In the genomic region with DNA sequence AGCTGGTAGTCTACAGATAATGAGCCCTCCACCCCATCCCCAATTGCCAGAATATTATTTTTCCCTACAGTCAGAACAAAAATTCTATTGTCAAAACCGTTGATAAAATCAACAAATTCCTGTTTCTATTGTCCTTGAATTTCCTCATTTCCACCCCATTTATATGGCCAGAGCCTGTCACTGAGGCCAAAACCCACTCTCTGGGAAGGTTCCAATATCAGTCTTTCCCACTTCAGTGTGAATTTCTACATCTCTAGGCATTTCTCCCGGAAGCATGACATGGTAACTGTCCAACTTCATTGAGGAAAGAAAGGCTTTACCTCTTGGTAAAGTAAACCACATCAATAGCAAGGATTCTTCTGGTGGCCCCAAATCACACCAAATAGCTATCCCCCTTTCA, we compare ENCODE assay signal across 32 cellular contexts. TPM values are rescaled to one million over a fixed set of nuclear protein-coding genes. Genes with fewer than 3 reads are reported as not detected.
"Had no signal": no experiment of that assay in that cellular context is flagged by ENCODE, and none has a peak within 500 bp of the region (broad histone marks: within the 10 kb centered on the region; RNA-seq: fewer than 3 reads in every experiment).

No MANE protein-coding gene starts in this region.

- H3K9me3 Mint-ChIP-seq: activated CD4-positive, alpha-beta T cell treated with anti-CD3 and anti-CD28 coated beads, Interleukin-2, amount 10 ng/mL, durations not matched to agents 24 days and 14 days; activated CD8-positive, alpha-beta T cell treated with anti-CD3 and anti-CD28 coated beads for 36 hours; activated naive CD4-positive, alpha-beta T cell treated with anti-CD3 and anti-CD28 coated beads, Interleukin-2, amount 50 U/mL, for 24 hours; activated naive CD8-positive, alpha-beta T cell treated with anti-CD3 and anti-CD28 coated beads, Interleukin-2, amount 10 ng/mL, durations not matched to agents 7 days and 5 days; activated T-cell treated with anti-CD3 and anti-CD28 coated beads, Interleukin-2, amount 50 U/mL, for 72 hours; activated T-helper 2 cell treated with anti-CD3 and anti-CD28 coated beads, Interferon-gamma antibody, Interleukin-2, Interleukin-4, amounts not matched to agents 10 μg/mL and 5 μg/mL and 100 μg/mL, durations not matched to agents 14 hours and 24 hours and 36 hours had no signal

- H3K4me1 Mint-ChIP-seq: activated naive CD8-positive, alpha-beta T cell treated with anti-CD3 and anti-CD28 coated beads, Interleukin-2, amount 10 ng/mL, durations not matched to agents 7 days and 5 days had no signal

- H3K4me3 Mint-ChIP-seq: activated CD4-positive, alpha-beta T cell treated with anti-CD3 and anti-CD28 coated beads, Interleukin-2, amount 10 ng/mL, durations not matched to agents 24 days and 14 days; activated CD8-positive, alpha-beta T cell treated with anti-CD3 and anti-CD28 coated beads for 36 hours; activated naive CD4-positive, alpha-beta T cell treated with anti-CD3 and anti-CD28 coated beads, Interleukin-2, amount 50 U/mL, for 24 hours; activated naive CD8-positive, alpha-beta T cell treated with anti-CD3 and anti-CD28 coated beads, Interleukin-2, amount 10 ng/mL, durations not matched to agents 7 days and 5 days; activated T-cell treated with anti-CD3 and anti-CD28 coated beads, Interleukin-2, amount 50 U/mL, for 72 hours had no signal

- H3K36me3 Mint-ChIP-seq: activated naive CD4-positive, alpha-beta T cell treated with anti-CD3 and anti-CD28 coated beads, Interleukin-2, amount 50 U/mL, for 24 hours; activated naive CD8-positive, alpha-beta T cell treated with anti-CD3 and anti-CD28 coated beads, Interleukin-2, amount 10 ng/mL, durations not matched to agents 7 days and 5 days had no signal

- H3K36me3 ChIP-seq: ascending aorta, WERI-Rb-1 had no signal

- DNase-seq: activated CD4-positive, alpha-beta T cell treated with anti-CD3 and anti-CD28 coated beads, Interleukin-2, amount 10 ng/mL, durations not matched to agents 24 days and 14 days; activated CD4-positive, alpha-beta T cell treated with anti-CD3 and anti-CD28 coated beads, Interleukin-2, amount 50 U/mL, for 4 hours; activated CD8-positive, alpha-beta T cell treated with anti-CD3 and anti-CD28 coated beads for 36 hours; activated gamma-delta T cell; activated naive CD4-positive, alpha-beta T cell treated with Interleukin-2 at 50 U/mL for 16 hours; activated naive CD8-positive, alpha-beta T cell treated with anti-CD3 and anti-CD28 coated beads, Interleukin-2, amount 10 ng/mL, durations not matched to agents 7 days and 5 days; activated T-cell treated with anti-CD3 and anti-CD28 coated beads, Interleukin-2, amount 50 U/mL, for 1 hour; activated T-cell treated with anti-CD3 and anti-CD28 coated beads, Interleukin-2, amount 50 U/mL, for 72 hours; amygdala; MM.1S; MV-4-11; NCI-H1092; NCI-H1436 treated with DMSO at 0.1 percent for 48 hours; NCI-H1694 treated with DMSO at 0.1 percent for 48 hours; NCI-H2029; NCI-H345; NCI-H524 treated with DMSO at 0.1 percent for 48 hours; PC-9; SIG-M5; T-helper 1 cell; T1000; WERI-Rb-1 had no signal

- H3K27ac Mint-ChIP-seq: activated CD4-positive, alpha-beta T cell treated with anti-CD3 and anti-CD28 coated beads, Interleukin-2, amount 10 ng/mL, durations not matched to agents 24 days and 14 days; activated CD8-positive, alpha-beta T cell treated with anti-CD3 and anti-CD28 coated beads for 36 hours; activated naive CD4-positive, alpha-beta T cell treated with anti-CD3 and anti-CD28 coated beads, Interleukin-2, amount 50 U/mL, for 24 hours; activated naive CD8-positive, alpha-beta T cell treated with anti-CD3 and anti-CD28 coated beads, Interleukin-2, amount 10 ng/mL, durations not matched to agents 7 days and 5 days; activated T-cell treated with anti-CD3 and anti-CD28 coated beads, Interleukin-2, amount 50 U/mL, for 72 hours; activated T-helper 2 cell treated with anti-CD3 and anti-CD28 coated beads, Interferon-gamma antibody, Interleukin-2, Interleukin-4, amounts not matched to agents 10 μg/mL and 5 μg/mL and 100 μg/mL, durations not matched to agents 14 hours and 24 hours and 36 hours had no signal

- H3K4me3 ChIP-seq: ascending aorta, PC-9 had no signal

- ATAC-seq: activated CD8-positive, alpha-beta T cell treated with anti-CD3 and anti-CD28 coated beads for 36 hours; activated T-cell treated with anti-CD3 and anti-CD28 coated beads, Interleukin-2, amount 50 U/mL, for 72 hours; Right ventricle myocardium inferior had no signal

- H3K9me3 ChIP-seq: ascending aorta had no signal

- H3K27me3 ChIP-seq: ascending aorta had no signal

- H3K27ac ChIP-seq: ascending aorta, KMS-11, PC-9, RWPE1, WERI-Rb-1 had no signal

RNA-seq across cellular contexts. Expression of gene C2CD4A, which starts 41.6 kb away (rescaled TPM):
- total RNA-seq: activated naive CD8-positive, alpha-beta T cell treated with anti-CD3 and anti-CD28 coated beads, Interleukin-2, amount 10 ng/mL, durations not matched to agents 7 days and 5 days; activated T-helper 2 cell treated with anti-CD3 and anti-CD28 coated beads, Interferon-gamma antibody, Interleukin-2, Interleukin-4, amounts not matched to agents 10 μg/mL and 5 μg/mL and 100 μg/mL, durations not matched to agents 14 hours and 24 hours and 36 hours; ascending aorta; LHCN-M2; OCI-LY7; Right ventricle myocardium inferior; SK-MEL-5; T-helper 2 cell treated with Interferon-gamma antibody and Interleukin-4, amounts not matched to agents 100 ng/mL and 5 ng/mL, for 36 hours had no signal

RNA-seq across cellular contexts. Expression of gene C2CD4B, which starts 56.7 kb away (rescaled TPM):
- total RNA-seq: activated naive CD8-positive, alpha-beta T cell treated with anti-CD3 and anti-CD28 coated beads, Interleukin-2, amount 10 ng/mL, durations not matched to agents 7 days and 5 days; LHCN-M2; OCI-LY7; PC-9; SK-MEL-5 had no signal
